In genomic region chr4:36332023-36332781, GRCh38 we compare ENCODE assay signal across 12 cellular contexts.
DNase-seq lines count a peak whose midpoint lies in the region; ATAC-seq lines count a peak whose summit lies in the region.
"Had no signal": no experiment of that assay in that cellular context is flagged by ENCODE, and none has a peak within 500 bp of the region (broad histone marks: within the 10 kb centered on the region; RNA-seq: fewer than 3 reads in every experiment).

No MANE protein-coding gene starts in this region.

- peaks cover 17 to 36% of the 10 kb centered on the region in 2 donors for H3K4me1 Mint-ChIP-seq in effector memory CD8-positive, alpha-beta T cell (ENCODE audit: low read depth in 2 of 2)

- ATAC-seq in GM18499 (IDR thresholded peaks at IDR 0.05; ENCODE audit: insufficient read depth, unreplicated experiment) (peak; percentile 83), GM19467 (IDR thresholded peaks at IDR 0.05; ENCODE audit: unreplicated experiment) (peak; percentile 78), HG03108 (IDR thresholded peaks at IDR 0.05; ENCODE audit: unreplicated experiment) (peak; percentile 72)
- ATAC-seq in effector memory CD8-positive, alpha-beta T cell (replicated peaks): no peak
- ATAC-seq: left ventricle myocardium superior had no signal

- no peaks in the 10 kb centered on the region for H3K9me3 Mint-ChIP-seq in effector memory CD8-positive, alpha-beta T cell

- no peaks in the 10 kb centered on the region for H3K36me3 Mint-ChIP-seq in effector memory CD8-positive, alpha-beta T cell (ENCODE audit: insufficient read depth)

- no peak overlapping the region for H3K27ac Mint-ChIP-seq in effector memory CD8-positive, alpha-beta T cell

- no peak overlapping the region for H3K4me3 Mint-ChIP-seq in effector memory CD8-positive, alpha-beta T cell

- in situ Hi-C loops in KBM-7 (cut with MboI; ENCODE audit: low pct_unique_long_range_greater_than_20kb, low sequenced_read_pairs): no loop called here

- DNase-seq in globus pallidus (ENCODE audit: low spot score) (peak; percentile 97), KBM-7 (no peak), NCI-H446 (lab: John Stamatoyannopoulos, UW) (no peak), GDM1 (lab: John Stamatoyannopoulos, UW) (no peak)
- no peak for DNase-seq in effector memory CD8-positive, alpha-beta T cell
- DNase-seq: left ventricle myocardium superior; NCI-H1105; stimulated activated CD4-positive, alpha-beta T cell treated with anti-CD3 and anti-CD28 coated beads, Interleukin-4, amount 100 ng/mL, for 4 hours; WERI-Rb-1 had no signal

- no peaks in the 10 kb centered on the region for H3K27me3 Mint-ChIP-seq in effector memory CD8-positive, alpha-beta T cell
